In genomic region chr11:27227744-27228143, GRCh38 we compare ENCODE assay signal across 24 cellular contexts.
DNase-seq lines count a peak whose midpoint lies in the region; ATAC-seq and TF ChIP-seq lines count a peak whose summit lies in the region.
"Had no signal": no experiment of that assay in that cellular context is flagged by ENCODE, and none has a peak within 500 bp of the region (broad histone marks: within the 10 kb centered on the region; RNA-seq: fewer than 3 reads in every experiment).

No MANE protein-coding gene starts in this region.

- H3K36me3 ChIP-seq in RWPE2 (ENCODE audit: low read depth) (no peaks in the 10 kb centered on the region), thyroid gland (no peaks in the 10 kb centered on the region)
- H3K36me3 ChIP-seq: tibial artery had no signal

- TF ChIP-seq CTCF in RWPE2 (IDR thresholded peaks at IDR 0.05; ENCODE audit: poor library complexity, severe bottlenecking) = no peak
- no peak for TF ChIP-seq CTCF in mesothelial cell of epicardium (IDR thresholded peaks at IDR 0.05; ENCODE audit: unreplicated experiment)
- TF ChIP-seq CTCF in thyroid gland (IDR thresholded peaks at IDR 0.05) = no peak

- H3K9me3 ChIP-seq in RWPE2 (ENCODE audit: severe bottlenecking) (no peaks in the 10 kb centered on the region), thyroid gland (no peaks in the 10 kb centered on the region)
- H3K9me3 ChIP-seq: tibial artery had no signal

- no peaks in the 10 kb centered on the region for H3K27me3 Mint-ChIP-seq in mesothelial cell of epicardium (ENCODE audit: low read depth)
- H3K27me3 Mint-ChIP-seq: activated CD8-positive, alpha-beta memory T cell treated with anti-CD3 and anti-CD28 coated beads, Interleukin-2, amount 10 ng/mL, durations not matched to agents 7 days and 5 days; activated naive CD4-positive, alpha-beta T cell treated with anti-CD3 and anti-CD28 coated beads, Interleukin-2, amount 10 ng/mL, durations not matched to agents 7 days and 5 days; dendritic cell treated with granulocyte-macrophage colony-stimulating factor and Interleukin-4, amounts not matched to agents 40 ng/mL and 50 ng/mL, for 4 days; stimulated activated memory B cell treated with anti-CD40 and anti-IgM and Interleukin-4, amounts not matched to agents 10 μg/mL and 1 μg/mL and 100 μg/mL, for 72 hours had no signal

- ATAC-seq in RWPE2 (ENCODE audit: low read depth) = no peak
- ATAC-seq: activated CD8-positive, alpha-beta memory T cell treated with anti-CD3 and anti-CD28 coated beads, Interleukin-2, amount 10 ng/mL, durations not matched to agents 7 days and 5 days; left ventricle myocardium superior; stimulated activated memory B cell treated with anti-CD40 and anti-IgM and Interleukin-4, amounts not matched to agents 10 μg/mL and 1 μg/mL and 100 μg/mL, for 72 hours had no signal

- H3K9me3 Mint-ChIP-seq in mesothelial cell of epicardium = peaks cover 9% of the 10 kb centered on the region
- H3K9me3 Mint-ChIP-seq: activated naive CD4-positive, alpha-beta T cell treated with anti-CD3 and anti-CD28 coated beads, Interleukin-2, amount 10 ng/mL, durations not matched to agents 7 days and 5 days; dendritic cell treated with granulocyte-macrophage colony-stimulating factor and Interleukin-4, amounts not matched to agents 40 ng/mL and 50 ng/mL, for 4 days; stimulated activated memory B cell treated with anti-CD40 and anti-IgM and Interleukin-4, amounts not matched to agents 10 μg/mL and 1 μg/mL and 100 μg/mL, for 72 hours; T-helper 1 cell treated with Interleukin-12 subunit alpha and Interleukin-12 subunit beta and Interleukin-4 antibody, amounts not matched to agents 30 μg/mL and 1 μg/mL, for 36 hours had no signal

- TF ChIP-seq POLR2A in thyroid gland (IDR thresholded peaks at IDR 0.05) = no peak

- peak overlapping the region; percentile 32 for H3K27ac ChIP-seq in RWPE2 (ENCODE audit: poor library complexity, severe bottlenecking)
- H3K27ac ChIP-seq in thyroid gland = peak overlapping the region; percentile 57 to 81 (median 70)
- H3K27ac ChIP-seq: PC-9, tibial artery had no signal

- no peaks in the 10 kb centered on the region for H3K36me3 Mint-ChIP-seq in mesothelial cell of epicardium
- H3K36me3 Mint-ChIP-seq: activated CD8-positive, alpha-beta memory T cell treated with anti-CD3 and anti-CD28 coated beads, Interleukin-2, amount 10 ng/mL, durations not matched to agents 7 days and 5 days; activated naive CD4-positive, alpha-beta T cell treated with anti-CD3 and anti-CD28 coated beads, Interleukin-2, amount 10 ng/mL, durations not matched to agents 7 days and 5 days; stimulated activated memory B cell treated with anti-CD40 and anti-IgM and Interleukin-4, amounts not matched to agents 10 μg/mL and 1 μg/mL and 100 μg/mL, for 72 hours had no signal

- H3K4me3 ChIP-seq in RWPE2 (ENCODE audit: severe bottlenecking) (no peak overlapping the region), thyroid gland (replicated peaks in 1 of 3) (no peak overlapping the region)
- H3K4me3 ChIP-seq: PC-9, tibial artery had no signal

- peak; percentile 39 to 75 (median 52) for DNase-seq in NCI-H1417 (lab: John Stamatoyannopoulos, UW)
- DNase-seq in NCI-H1417 treated with DMSO at 0.1 percent for 48 hours (lab: John Stamatoyannopoulos, UW) = no peak
- no peak for DNase-seq in RWPE2 (ENCODE audit: low spot score)
- no peak for DNase-seq in mesothelial cell of epicardium (ENCODE audit: low spot score in 2 of 2, unreplicated experiment in 2 of 2)
- peak; percentile 48 to 57 for DNase-seq in thyroid gland
- DNase-seq in GOT3 (lab: John Stamatoyannopoulos, UW) = no peak
- DNase-seq in DMS53 (lab: John Stamatoyannopoulos, UW) = no peak
- no peak for DNase-seq in NOMO-1 treated with dmso at 0.1 percent for 144 hours (lab: John Stamatoyannopoulos, UW; ENCODE audit: unreplicated experiment)
- DNase-seq: 8988T; activated CD4-positive, alpha-beta T cell treated with anti-CD3 and anti-CD28 coated beads, Interleukin-2, amount 10 ng/mL, durations not matched to agents 7 days and 5 days; activated CD8-positive, alpha-beta memory T cell treated with anti-CD3 and anti-CD28 coated beads, Interleukin-2, amount 10 ng/mL, durations not matched to agents 7 days and 5 days; activated naive CD4-positive, alpha-beta T cell treated with anti-CD3 and anti-CD28 coated beads, Interleukin-2, amount 10 ng/mL, durations not matched to agents 7 days and 5 days; head of caudate nucleus; Kasumi-1; left ventricle myocardium superior; NCI-H1048; PC-9; posterior cingulate gyrus; stimulated activated CD4-positive, alpha-beta T cell treated with anti-CD3 and anti-CD28 coated beads, Interleukin-2, amount 100 ng/mL, for 24 hours; tibial artery had no signal

- peak overlapping the region; percentile 58 for H3K27ac Mint-ChIP-seq in mesothelial cell of epicardium
- H3K27ac Mint-ChIP-seq: activated CD4-positive, alpha-beta T cell treated with anti-CD3 and anti-CD28 coated beads, Interleukin-2, amount 10 ng/mL, durations not matched to agents 7 days and 5 days; activated CD8-positive, alpha-beta memory T cell treated with anti-CD3 and anti-CD28 coated beads, Interleukin-2, amount 10 ng/mL, durations not matched to agents 7 days and 5 days; activated naive CD4-positive, alpha-beta T cell treated with anti-CD3 and anti-CD28 coated beads, Interleukin-2, amount 10 ng/mL, durations not matched to agents 7 days and 5 days; B cell; dendritic cell treated with granulocyte-macrophage colony-stimulating factor and Interleukin-4, amounts not matched to agents 40 ng/mL and 50 ng/mL, for 4 days; stimulated activated memory B cell treated with anti-CD40 and anti-IgM and Interleukin-4, amounts not matched to agents 10 μg/mL and 1 μg/mL and 100 μg/mL, for 72 hours; T-helper 1 cell treated with Interleukin-12 subunit alpha and Interleukin-12 subunit beta and Interleukin-4 antibody, amounts not matched to agents 30 μg/mL and 1 μg/mL, for 36 hours had no signal

- H3K4me1 ChIP-seq in RWPE2 (ENCODE audit: insufficient read depth, poor library complexity, severe bottlenecking) = peaks cover 18% of the 10 kb centered on the region
- peaks cover 18% of the 10 kb centered on the region in 2 donors for H3K4me1 ChIP-seq in thyroid gland

- peaks cover 32% of the 10 kb centered on the region for H3K4me1 Mint-ChIP-seq in mesothelial cell of epicardium
- H3K4me1 Mint-ChIP-seq: activated CD4-positive, alpha-beta T cell treated with anti-CD3 and anti-CD28 coated beads, Interleukin-2, amount 10 ng/mL, durations not matched to agents 7 days and 5 days; activated CD8-positive, alpha-beta memory T cell treated with anti-CD3 and anti-CD28 coated beads, Interleukin-2, amount 10 ng/mL, durations not matched to agents 7 days and 5 days; activated naive CD4-positive, alpha-beta T cell treated with anti-CD3 and anti-CD28 coated beads, Interleukin-2, amount 10 ng/mL, durations not matched to agents 7 days and 5 days; B cell; stimulated activated memory B cell treated with anti-CD40 and anti-IgM and Interleukin-4, amounts not matched to agents 10 μg/mL and 1 μg/mL and 100 μg/mL, for 72 hours had no signal

- H3K27me3 ChIP-seq in RWPE2 (ENCODE audit: insufficient read depth, poor library complexity, severe bottlenecking) = no peaks in the 10 kb centered on the region
- no peaks in the 10 kb centered on the region for H3K27me3 ChIP-seq in thyroid gland
- H3K27me3 ChIP-seq: tibial artery had no signal

- intact Hi-C loops in thyroid gland (cut with DNase I) = no loop called here

- WGBS in thyroid gland, 2 donors = 18 to 22% methylated on average over 6 of the region's 6 CpGs

- H3K4me3 Mint-ChIP-seq in mesothelial cell of epicardium = no peak overlapping the region
- H3K4me3 Mint-ChIP-seq: activated CD4-positive, alpha-beta T cell treated with anti-CD3 and anti-CD28 coated beads, Interleukin-2, amount 10 ng/mL, durations not matched to agents 7 days and 5 days; activated CD8-positive, alpha-beta memory T cell treated with anti-CD3 and anti-CD28 coated beads, Interleukin-2, amount 10 ng/mL, durations not matched to agents 7 days and 5 days; activated naive CD4-positive, alpha-beta T cell treated with anti-CD3 and anti-CD28 coated beads, Interleukin-2, amount 10 ng/mL, durations not matched to agents 7 days and 5 days; B cell; dendritic cell treated with granulocyte-macrophage colony-stimulating factor and Interleukin-4, amounts not matched to agents 40 ng/mL and 50 ng/mL, for 4 days; stimulated activated memory B cell treated with anti-CD40 and anti-IgM and Interleukin-4, amounts not matched to agents 10 μg/mL and 1 μg/mL and 100 μg/mL, for 72 hours; T-helper 1 cell treated with Interleukin-12 subunit alpha and Interleukin-12 subunit beta and Interleukin-4 antibody, amounts not matched to agents 30 μg/mL and 1 μg/mL, for 36 hours had no signal

Comparison
In these comparisons a context has a peak if more than half of its experiments do, and no peak if none do; other contexts are left out.
1. DNase-seq: peak in NCI-H1417 (3 of 3) and thyroid gland (2 of 2); none in NCI-H1417 treated with DMSO at 0.1 percent for 48 hours (single experiment), RWPE2 (single experiment), mesothelial cell of epicardium (0 of 2), GOT3 (single experiment), DMS53 (single experiment) and NOMO-1 treated with dmso at 0.1 percent for 144 hours (single experiment).